In the genomic region with DNA sequence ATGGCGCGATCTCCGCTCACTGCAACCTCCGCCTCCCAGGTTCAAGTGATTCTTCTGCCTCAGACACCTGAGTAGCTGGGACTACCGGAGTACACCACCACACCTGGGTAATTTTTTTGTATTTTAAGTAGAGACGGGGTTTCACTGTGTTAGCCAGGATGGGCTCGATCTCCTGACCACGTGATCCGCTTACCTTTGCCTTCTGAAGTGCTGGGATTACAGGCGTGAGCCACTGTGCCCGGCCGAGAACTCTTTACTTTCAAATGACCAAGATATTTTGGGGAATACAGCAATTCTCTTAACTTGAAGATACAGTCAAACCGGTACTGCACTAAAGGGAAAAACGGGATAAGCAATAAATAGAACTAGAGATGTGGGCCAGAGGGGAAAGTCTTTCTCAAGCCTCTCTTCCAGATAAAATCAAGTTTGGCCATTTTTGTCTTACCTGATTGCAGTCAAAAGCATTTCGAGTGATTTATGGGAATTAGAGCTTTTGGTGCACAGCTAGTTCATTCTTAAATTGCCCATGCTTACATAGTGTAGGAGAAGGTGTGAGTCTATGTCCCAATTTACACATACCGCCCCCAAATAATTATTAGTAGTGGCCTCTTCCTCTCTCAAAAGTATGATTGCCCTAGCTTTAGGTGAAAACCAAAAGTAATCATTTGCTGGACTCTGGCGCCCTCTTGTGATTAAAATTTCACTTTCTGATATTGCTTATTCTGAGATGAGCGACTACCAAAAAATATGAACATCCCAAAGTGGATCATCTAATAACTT, we compare ENCODE assay signal across 8 cellular contexts. TPM values are rescaled to one million over a fixed set of nuclear protein-coding genes. Genes with fewer than 3 reads are reported as not detected.
DNase-seq lines count a peak whose midpoint lies in the region; ATAC-seq and TF ChIP-seq lines count a peak whose summit lies in the region.

No MANE protein-coding gene starts in this region.

- no peaks in the 10 kb centered on the region for H3K36me3 Mint-ChIP-seq in activated CD4-positive, alpha-beta T cell treated with anti-CD3 and anti-CD28 coated beads, Interleukin-2, amount 10 ng/mL, durations not matched to agents 24 days and 14 days (ENCODE audit: low read depth)
- no peaks in the 10 kb centered on the region for H3K36me3 Mint-ChIP-seq in osteocyte (ENCODE audit: unreplicated experiment)

- H3K27me3 Mint-ChIP-seq in activated CD4-positive, alpha-beta T cell treated with anti-CD3 and anti-CD28 coated beads, Interleukin-2, amount 10 ng/mL, durations not matched to agents 24 days and 14 days = peaks cover 13% of the 10 kb centered on the region
- H3K27me3 Mint-ChIP-seq in osteocyte (ENCODE audit: unreplicated experiment) = peaks cover 18% of the 10 kb centered on the region

- intact Hi-C loops in activated CD4-positive, alpha-beta T cell treated with anti-CD3 and anti-CD28 coated beads, Interleukin-2, amount 10 ng/mL, durations not matched to agents 24 days and 14 days (cut with micrococcal nuclease) = loop anchor here (1.0 to 2.0 kb wide), 5 partner anchors 178 to 533 kb away; no protein-coding TSS in a partner anchor

- peak; percentile 58 for ATAC-seq in GM21390 (IDR thresholded peaks at IDR 0.05; ENCODE audit: unreplicated experiment)
- ATAC-seq in GM21360 (IDR thresholded peaks at IDR 0.05; ENCODE audit: unreplicated experiment) = no peak

- TF ChIP-seq CTCF in osteocyte (IDR thresholded peaks at IDR 0.05) = peak; percentile 80

- H3K4me1 Mint-ChIP-seq in activated CD4-positive, alpha-beta T cell treated with anti-CD3 and anti-CD28 coated beads, Interleukin-2, amount 10 ng/mL, durations not matched to agents 24 days and 14 days = peaks cover 5% of the 10 kb centered on the region
- no peaks in the 10 kb centered on the region for H3K4me1 Mint-ChIP-seq in osteocyte (ENCODE audit: unreplicated experiment)

- H3K9me3 Mint-ChIP-seq in activated CD4-positive, alpha-beta T cell treated with anti-CD3 and anti-CD28 coated beads, Interleukin-2, amount 10 ng/mL, durations not matched to agents 24 days and 14 days = no peaks in the 10 kb centered on the region
- H3K9me3 Mint-ChIP-seq in osteocyte (ENCODE audit: unreplicated experiment) = no peaks in the 10 kb centered on the region

- DNase-seq in NCI-H510A treated with DMSO at 0.1 percent for 48 hours (lab: John Stamatoyannopoulos, UW) (peak; percentile 53), NCI-H510A (lab: John Stamatoyannopoulos, UW) (no peak), NCI-H1694 (lab: John Stamatoyannopoulos, UW) (peak; percentile 58), fibroblast of peridontal ligament (ENCODE audit: extremely low read depth) (peak; percentile 72), osteocyte (ENCODE audit: extremely low spot score, unreplicated experiment) (no peak)
- DNase-seq in activated CD4-positive, alpha-beta T cell treated with anti-CD3 and anti-CD28 coated beads, Interleukin-2, amount 10 ng/mL, durations not matched to agents 24 days and 14 days = peak; percentile 89

- H3K4me3 Mint-ChIP-seq in activated CD4-positive, alpha-beta T cell treated with anti-CD3 and anti-CD28 coated beads, Interleukin-2, amount 10 ng/mL, durations not matched to agents 24 days and 14 days = no peak overlapping the region
- no peak overlapping the region for H3K4me3 Mint-ChIP-seq in osteocyte (ENCODE audit: unreplicated experiment)

- H3K27ac Mint-ChIP-seq in activated CD4-positive, alpha-beta T cell treated with anti-CD3 and anti-CD28 coated beads, Interleukin-2, amount 10 ng/mL, durations not matched to agents 24 days and 14 days = no peak overlapping the region
- H3K27ac Mint-ChIP-seq in osteocyte (ENCODE audit: unreplicated experiment) = no peak overlapping the region

RNA-seq across cellular contexts. Expression of gene ABCG2, which starts 53.2 kb away (rescaled TPM):
- 0.56 and 0.76 TPM in 2 replicates for total RNA-seq in activated CD4-positive, alpha-beta T cell treated with anti-CD3 and anti-CD28 coated beads, Interleukin-2, amount 10 ng/mL, durations not matched to agents 24 days and 14 days
- 0.24 TPM in 1 of 2 replicates, not detected in the other for total RNA-seq in osteocyte

Comparison
In these comparisons a context has a peak if more than half of its experiments do, and no peak if none do; other contexts are left out.
1. DNase-seq: peak in NCI-H510A treated with DMSO at 0.1 percent for 48 hours (single experiment), NCI-H1694 (single experiment), activated CD4-positive, alpha-beta T cell treated with anti-CD3 and anti-CD28 coated beads, Interleukin-2, amount 10 ng/mL, durations not matched to agents 24 days and 14 days (single experiment) and fibroblast of peridontal ligament (single experiment); none in NCI-H510A (single experiment) and osteocyte (single experiment).